In the genomic region with DNA sequence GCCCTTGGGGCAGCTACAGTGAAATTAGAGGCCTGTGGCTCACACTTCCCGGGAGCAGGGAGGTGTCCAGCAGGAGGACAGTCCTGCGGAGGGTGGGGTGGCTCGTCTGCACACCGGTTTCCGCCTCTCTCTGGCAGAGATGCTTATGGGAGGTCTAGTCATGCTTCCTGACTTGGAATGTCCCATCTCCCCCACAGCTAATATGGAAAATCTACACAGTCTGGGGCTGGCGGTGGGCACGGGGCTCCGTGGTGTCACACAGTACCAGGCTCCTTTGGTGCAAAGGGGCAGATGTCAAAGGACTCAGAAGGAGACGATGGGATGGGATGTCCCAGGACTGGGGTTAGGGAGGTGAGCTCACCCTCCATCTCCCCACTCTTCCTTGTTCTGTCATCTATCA, we compare ENCODE assay signal across 24 cellular contexts. TPM values are rescaled to one million over a fixed set of nuclear protein-coding genes. Genes with fewer than 3 reads are reported as not detected.
DNase-seq lines count a peak whose midpoint lies in the region; ATAC-seq and TF ChIP-seq lines count a peak whose summit lies in the region.
"Had no signal": no experiment of that assay in that cellular context is flagged by ENCODE, and none has a peak within 500 bp of the region (broad histone marks: within the 10 kb centered on the region; RNA-seq: fewer than 3 reads in every experiment).

No MANE protein-coding gene starts in this region.

- peak; percentile 3 for DNase-seq in left cardiac atrium
- DNase-seq in heart right ventricle: no peak
- peak; percentile 4 for DNase-seq in left ventricle myocardium inferior
- DNase-seq in posterior vena cava (ENCODE audit: low spot score): peak; percentile 78
- peak; percentile 51 for DNase-seq in upper lobe of right lung
- no peak for DNase-seq in DMS 273 (lab: John Stamatoyannopoulos, UW; ENCODE audit: unreplicated experiment)
- DNase-seq: Calu3; CD8-positive, alpha-beta T cell; DMS53; EL; HFFc6; NCI-H1417; NCI-H1930; NCI-H226; NCI-H524; NCI-H82; PC-9 had no signal

- TF ChIP-seq CTCF in heart right ventricle (IDR thresholded peaks at IDR 0.05) (no peak), left ventricle myocardium inferior (IDR thresholded peaks at IDR 0.05; ENCODE audit: borderline replicate concordance) (no peak), upper lobe of right lung (IDR thresholded peaks at IDR 0.05) (no peak), gastroesophageal sphincter (IDR thresholded peaks at IDR 0.05) (no peak)

- ATAC-seq in left cardiac atrium (no peak), heart right ventricle (no peak), upper lobe of right lung (no peak), GM19035 (IDR thresholded peaks at IDR 0.05; ENCODE audit: unreplicated experiment) (no peak), gastroesophageal sphincter (no peak)
- ATAC-seq: A549; CD8-positive, alpha-beta T cell; GM12878 had no signal

- peaks cover 0 to 35% (median 9%) of the 10 kb centered on the region in 9 donors for H3K4me1 ChIP-seq in heart right ventricle
- H3K4me1 ChIP-seq in left ventricle myocardium inferior: peaks cover 29% of the 10 kb centered on the region
- no peaks in the 10 kb centered on the region for H3K4me1 ChIP-seq in upper lobe of right lung
- H3K4me1 ChIP-seq in gastroesophageal sphincter: no peaks in the 10 kb centered on the region
- H3K4me1 ChIP-seq: A549 had no signal

- TF ChIP-seq EP300 in gastroesophageal sphincter (IDR thresholded peaks at IDR 0.05): no peak

- H3K4me3 ChIP-seq in heart right ventricle: no peak overlapping the region
- no peak overlapping the region for H3K4me3 ChIP-seq in left ventricle myocardium inferior
- no peak overlapping the region for H3K4me3 ChIP-seq in upper lobe of right lung
- H3K4me3 ChIP-seq in gastroesophageal sphincter: no peak overlapping the region
- H3K4me3 ChIP-seq: A549, BLaER1, GM12878, PC-9 had no signal

- H3K27me3 ChIP-seq in heart right ventricle (no peaks in the 10 kb centered on the region), left ventricle myocardium inferior (ENCODE audit: low read depth) (peaks cover 14% of the 10 kb centered on the region), upper lobe of right lung (no peaks in the 10 kb centered on the region), gastroesophageal sphincter (peaks cover 7% of the 10 kb centered on the region)
- H3K27me3 ChIP-seq: BLaER1 had no signal

- H3K27ac ChIP-seq in heart right ventricle (no peak overlapping the region), left ventricle myocardium inferior (replicated peaks) (no peak overlapping the region), upper lobe of right lung (no peak overlapping the region), gastroesophageal sphincter (no peak overlapping the region)
- H3K27ac ChIP-seq: A549, BLaER1, KMS-11, PC-9 had no signal

- WGBS in heart right ventricle, 2 donors: 71 to 74% methylated on average over 9 of the region's 9 CpGs
- WGBS in gastroesophageal sphincter (ENCODE audit: low coverage in 1 of 2), 2 donors: 89% methylated on average over 5 of the region's 9 CpGs; no CpG with 5 or more reads in 1 of the 2 donors

- TF ChIP-seq POLR2A in gastroesophageal sphincter (IDR thresholded peaks at IDR 0.05): no peak

- no peaks in the 10 kb centered on the region for H3K9me3 ChIP-seq in heart right ventricle
- H3K9me3 ChIP-seq in left ventricle myocardium inferior (replicated peaks): no peaks in the 10 kb centered on the region
- no peaks in the 10 kb centered on the region for H3K9me3 ChIP-seq in upper lobe of right lung
- H3K9me3 ChIP-seq in gastroesophageal sphincter: no peaks in the 10 kb centered on the region
- H3K9me3 ChIP-seq: A549, BLaER1 had no signal

- H3K36me3 ChIP-seq in heart right ventricle (no peaks in the 10 kb centered on the region), left ventricle myocardium inferior (no peaks in the 10 kb centered on the region), upper lobe of right lung (no peaks in the 10 kb centered on the region), gastroesophageal sphincter (no peaks in the 10 kb centered on the region)
- H3K36me3 ChIP-seq: BLaER1 had no signal

- intact Hi-C loops in left cardiac atrium (cut with DNase I): no loop called here
- intact Hi-C loops in heart right ventricle (cut with DNase I): no loop called here
- intact Hi-C loops in left ventricle myocardium inferior (cut with micrococcal nuclease): no loop called here
- intact Hi-C loops in posterior vena cava (cut with DNase I): no loop called here
- intact Hi-C loops in upper lobe of right lung (cut with DNase I): no loop called here

RNA-seq across cellular contexts. Expression of a gene that starts 44.1 kb away (rescaled TPM):
- total RNA-seq in left cardiac atrium: 10 to 100 TPM in 1 of 2 donors, 1 to 10 TPM in 1; 6.8 to 16.4 TPM
- total RNA-seq in heart right ventricle: 10 to 100 TPM in 1 of 10 donors, 1 to 10 TPM in 9; 2.6 to 13.0 (median 4.6) TPM
- 1 to 10 TPM; 2.5 to 4.9 TPM for polyA plus RNA-seq in heart right ventricle
- 2.7 TPM for total RNA-seq in left ventricle myocardium inferior
- total RNA-seq in posterior vena cava: 10 to 100 TPM; 11.9 to 18.5 TPM
- total RNA-seq in upper lobe of right lung: 13.7 TPM
- total RNA-seq in gastroesophageal sphincter: 10 to 100 TPM in 3 of 4 donors, 1 to 10 TPM in 1; 4.4 to 11.5 (median 10.6) TPM
- total RNA-seq: GM12878, HFFc6, HT-29, PC-9 had no signal
- polyA plus RNA-seq: GM12878 had no signal

Comparison
In these comparisons a context has a peak if more than half of its experiments do, and no peak if none do; other contexts are left out.
1. DNase-seq: peak in left cardiac atrium (single experiment), left ventricle myocardium inferior (single experiment), posterior vena cava (single experiment) and upper lobe of right lung (single experiment); none in heart right ventricle (0 of 2) and DMS 273 (single experiment).